In the genomic region with DNA sequence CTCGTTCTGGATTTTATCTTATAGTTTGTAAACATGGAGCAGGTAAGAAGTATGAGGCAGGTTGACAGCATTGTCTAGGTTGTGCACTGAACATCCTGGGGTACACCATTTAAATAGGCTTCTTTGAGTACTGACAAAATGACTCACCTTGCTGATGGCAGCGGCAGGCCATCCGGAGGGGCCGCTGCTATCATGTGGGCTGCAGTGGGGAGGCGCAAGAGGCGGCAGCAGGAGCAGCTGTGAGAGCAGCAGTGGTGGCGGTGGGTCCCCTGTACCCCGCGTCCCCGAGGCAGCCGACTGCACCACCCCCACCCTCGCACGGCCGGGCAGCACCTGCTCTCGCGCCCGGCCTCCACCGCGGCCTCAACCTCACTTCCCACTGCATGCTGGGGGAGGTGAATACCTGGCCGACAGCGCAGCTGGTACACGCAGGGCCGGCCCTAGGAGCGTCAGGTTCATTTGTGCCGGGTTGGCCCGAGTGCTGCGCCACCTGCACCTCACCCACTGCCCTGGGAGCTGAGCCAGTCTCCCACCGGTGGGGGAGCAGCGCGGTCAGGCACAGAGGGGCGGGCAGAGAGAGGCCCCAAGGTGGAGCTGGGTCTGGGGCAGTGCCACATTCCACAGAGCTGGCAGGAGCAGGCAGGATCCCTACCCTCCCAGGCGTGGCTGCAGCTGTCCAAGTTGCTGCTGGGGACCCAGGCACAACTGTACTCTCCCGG, we compare ENCODE assay signal across 14 cellular contexts.
A peak's percentile ranks its signal among the peaks of the same experiment; 100 is the strongest.
DNase-seq lines count a peak whose midpoint lies in the region; TF ChIP-seq lines count a peak whose summit lies in the region.
"Had no signal": no experiment of that assay in that cellular context is flagged by ENCODE, and none has a peak within 500 bp of the region (broad histone marks: within the 10 kb centered on the region; RNA-seq: fewer than 3 reads in every experiment).

No MANE protein-coding gene starts in this region.

- DNase-seq in NCI-H1105 treated with DMSO at 0.1 percent for 48 hours (lab: John Stamatoyannopoulos, UW) = peak; percentile 45
- DNase-seq in NCI-H2171 treated with DMSO at 0.1 percent for 48 hours (lab: John Stamatoyannopoulos, UW) = peak; percentile 82
- no peak for DNase-seq in epithelial cell of proximal tubule (ENCODE audit: low read depth)
- no peak for DNase-seq in trophoblast cell
- DNase-seq in activated T-cell treated with anti-CD3 and anti-CD28 coated beads, Interleukin-2, amount 50 U/mL, for 24 hours = no peak
- DNase-seq in NCI-H446 (lab: John Stamatoyannopoulos, UW) = no peak
- DNase-seq in activated CD4-positive, alpha-beta T cell treated with anti-CD3 and anti-CD28 coated beads for 1 hour = no peak
- DNase-seq: C1 segment of cervical spinal cord; EL; KBM-7; NCI-H1694 treated with DMSO at 0.1 percent for 48 hours; stimulated activated CD4-positive, alpha-beta T cell treated with anti-CD3 and anti-CD28 coated beads, Interleukin-4, amount 100 ng/mL, for 4 hours; stimulated activated naive CD4-positive, alpha-beta T cell had no signal

- no peak overlapping the region for H2BK5ac ChIP-seq in trophoblast cell (ENCODE audit: low read depth, low read length, poor library complexity)

- no peak overlapping the region for H3K9ac ChIP-seq in trophoblast cell (ENCODE audit: low read length)

- H4K8ac ChIP-seq in trophoblast cell (ENCODE audit: low read depth, low read length) = no peak overlapping the region

- H3K27me3 ChIP-seq in trophoblast cell (ENCODE audit: insufficient read depth, low read length) = no peaks in the 10 kb centered on the region

- H3K4me1 ChIP-seq in trophoblast cell (ENCODE audit: control insufficient read depth in 1 of 2, insufficient read depth in 2 of 2, low read length in 2 of 2) = peaks cover 8 to 9% of the 10 kb centered on the region in 2 experiments

- no peak overlapping the region for H3K4me2 ChIP-seq in trophoblast cell (ENCODE audit: low read length)

- H3K4me3 ChIP-seq in epithelial cell of proximal tubule (ENCODE audit: low read depth, low read length) = peak overlapping the region; percentile 42
- no peak overlapping the region for H3K4me3 ChIP-seq in trophoblast cell (ENCODE audit: low read depth, low read length)

- no CpG with 5 or more reads among the region's 33 CpGs for WGBS in trophoblast cell (ENCODE audit: extremely low coverage, insufficient coverage, insufficient read length)

- H3K27ac ChIP-seq in trophoblast cell (ENCODE audit: low read depth, low read length) = no peak overlapping the region

- peak overlapping the region; percentile 20 for H2BK12ac ChIP-seq in trophoblast cell (ENCODE audit: low read length)

- H3K4me3 Mint-ChIP-seq in activated T-cell treated with anti-CD3 and anti-CD28 coated beads, Interleukin-2, amount 50 U/mL, for 24 hours = no peak overlapping the region

- peaks cover 3% of the 10 kb centered on the region for H3K79me1 ChIP-seq in trophoblast cell (ENCODE audit: low read length)

- no peak overlapping the region for H3K27ac Mint-ChIP-seq in activated T-cell treated with anti-CD3 and anti-CD28 coated beads, Interleukin-2, amount 50 U/mL, for 24 hours
- H3K27ac Mint-ChIP-seq: progenitor cell of endocrine pancreas had no signal

- no peaks in the 10 kb centered on the region for H3K27me3 Mint-ChIP-seq in activated T-cell treated with anti-CD3 and anti-CD28 coated beads, Interleukin-2, amount 50 U/mL, for 24 hours

- peak overlapping the region; percentile 2 for H3K18ac ChIP-seq in trophoblast cell (ENCODE audit: low read length)

- H3K36me3 ChIP-seq in trophoblast cell (ENCODE audit: control insufficient read depth in 1 of 2, insufficient read depth in 2 of 2, low read length in 2 of 2) = no peaks in the 10 kb centered on the region

- H3K23ac ChIP-seq in trophoblast cell (ENCODE audit: low read length) = no peak overlapping the region

- no peak for TF ChIP-seq CTCF in epithelial cell of proximal tubule (conservative IDR thresholded peaks at IDR 0.05; ENCODE audit: low read depth, low read length)

- H3K79me2 ChIP-seq in trophoblast cell (ENCODE audit: control insufficient read depth, insufficient read depth, low read length, poor library complexity) = no peaks in the 10 kb centered on the region

- H3K9me3 ChIP-seq in trophoblast cell (ENCODE audit: insufficient read depth, low read depth, low read length) = no peaks in the 10 kb centered on the region

- H3K9me3 Mint-ChIP-seq in activated T-cell treated with anti-CD3 and anti-CD28 coated beads, Interleukin-2, amount 50 U/mL, for 24 hours = no peaks in the 10 kb centered on the region

- no peak overlapping the region for H3K14ac ChIP-seq in trophoblast cell (ENCODE audit: low read length)

- H2AK5ac ChIP-seq in trophoblast cell (ENCODE audit: low read length) = no peak overlapping the region

- H3K36me3 Mint-ChIP-seq in activated T-cell treated with anti-CD3 and anti-CD28 coated beads, Interleukin-2, amount 50 U/mL, for 24 hours (ENCODE audit: low read depth) = no peaks in the 10 kb centered on the region

- H2AFZ ChIP-seq in trophoblast cell (ENCODE audit: insufficient read depth, low read length, poor library complexity) = no peak overlapping the region

- H4K12ac ChIP-seq in trophoblast cell (ENCODE audit: low read depth, low read length) = no peak overlapping the region

- peak overlapping the region; percentile 9 for H4K91ac ChIP-seq in trophoblast cell (ENCODE audit: low read depth, low read length)

- no peak overlapping the region for H2BK120ac ChIP-seq in trophoblast cell (ENCODE audit: insufficient read depth, low read length, poor library complexity)

- no peak overlapping the region for H3K4ac ChIP-seq in trophoblast cell (ENCODE audit: low read depth, low read length)

- peaks cover 22% of the 10 kb centered on the region for H3K4me1 Mint-ChIP-seq in activated T-cell treated with anti-CD3 and anti-CD28 coated beads, Interleukin-2, amount 50 U/mL, for 24 hours (ENCODE audit: low read depth)

Comparison
In these comparisons a context has a peak if more than half of its experiments do, and no peak if none do; other contexts are left out.
1. DNase-seq: peak in NCI-H1105 treated with DMSO at 0.1 percent for 48 hours (single experiment) and NCI-H2171 treated with DMSO at 0.1 percent for 48 hours (single experiment); none in epithelial cell of proximal tubule (single experiment), trophoblast cell (0 of 2), activated T-cell treated with anti-CD3 and anti-CD28 coated beads, Interleukin-2, amount 50 U/mL, for 24 hours (single experiment), NCI-H446 (0 of 2) and activated CD4-positive, alpha-beta T cell treated with anti-CD3 and anti-CD28 coated beads for 1 hour (single experiment).